ENCODE assay signal across 6 cellular contexts in the genomic region with DNA sequence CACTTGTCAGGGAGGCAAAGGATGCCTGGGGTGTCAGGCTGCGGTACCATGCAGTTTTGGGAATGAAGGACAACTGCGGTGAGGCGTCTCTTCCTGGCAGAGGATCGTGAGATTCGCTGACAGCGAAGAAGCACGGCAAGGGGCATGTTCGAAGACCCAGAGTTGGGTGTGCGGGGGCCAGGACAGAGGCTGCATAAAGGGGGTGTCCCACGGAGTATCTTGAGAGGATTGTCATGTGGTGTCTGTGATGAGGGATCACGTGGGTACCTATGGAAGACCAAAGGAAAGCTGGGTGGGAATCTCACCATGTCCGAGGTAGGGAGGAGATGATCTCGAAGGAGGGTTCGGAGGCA. TPM values are rescaled to one million over a fixed set of nuclear protein-coding genes. Genes with fewer than 3 reads are reported as not detected.
DNase-seq lines count a peak whose midpoint lies in the region; ATAC-seq lines count a peak whose summit lies in the region.

No MANE protein-coding gene starts in this region.

- CTCF ChIA-PET in activated CD4-positive, alpha-beta T cell treated with anti-CD3 and anti-CD28 coated beads, Interleukin-2, amount 10 ng/mL, durations not matched to agents 7 days and 5 days (lab: Charles Lee), result interaction anchor here (0.5 to 1.8 kb wide), 10 partner anchors 14 to 1831 kb away, joined by 3 to 6 read pairs (median 4); a partner anchor contains a TSS

- no peak for ATAC-seq in central memory CD8-positive, alpha-beta T cell (replicated peaks; ENCODE audit: extremely low read depth, poor library complexity, severe bottlenecking)

- peaks cover 64% of the 10 kb centered on the region for H3K4me1 Mint-ChIP-seq in activated CD4-positive, alpha-beta T cell treated with anti-CD3 and anti-CD28 coated beads, Interleukin-2, amount 10 ng/mL, durations not matched to agents 7 days and 5 days
- peaks cover 48% of the 10 kb centered on the region for H3K4me1 Mint-ChIP-seq in central memory CD8-positive, alpha-beta T cell

- H3K36me3 Mint-ChIP-seq in activated CD4-positive, alpha-beta T cell treated with anti-CD3 and anti-CD28 coated beads, Interleukin-2, amount 10 ng/mL, durations not matched to agents 7 days and 5 days (ENCODE audit: low read depth), result peaks cover 38% of the 10 kb centered on the region
- peaks cover 12% of the 10 kb centered on the region for H3K36me3 Mint-ChIP-seq in central memory CD8-positive, alpha-beta T cell (ENCODE audit: insufficient read depth)

- peak overlapping the region; percentile 91 for H3K4me3 Mint-ChIP-seq in activated CD4-positive, alpha-beta T cell treated with anti-CD3 and anti-CD28 coated beads, Interleukin-2, amount 10 ng/mL, durations not matched to agents 7 days and 5 days
- H3K4me3 Mint-ChIP-seq in central memory CD8-positive, alpha-beta T cell, result peak overlapping the region; percentile 97

- H3K27ac Mint-ChIP-seq in activated CD4-positive, alpha-beta T cell treated with anti-CD3 and anti-CD28 coated beads, Interleukin-2, amount 10 ng/mL, durations not matched to agents 7 days and 5 days, result peak overlapping the region; percentile 98
- peak overlapping the region; percentile 94 for H3K27ac Mint-ChIP-seq in central memory CD8-positive, alpha-beta T cell (ENCODE audit: low read depth)

- DNase-seq in activated CD4-positive, alpha-beta T cell treated with anti-CD3 and anti-CD28 coated beads, Interleukin-2, amount 10 ng/mL, durations not matched to agents 7 days and 5 days, result no peak
- no peak for DNase-seq in activated CD4-positive, alpha-beta T cell treated with anti-CD3 and anti-CD28 coated beads for 4 hours
- DNase-seq in central memory CD8-positive, alpha-beta T cell (ENCODE audit: low spot score in 2 of 2), result no peak
- peak; percentile 21 for DNase-seq in occipital lobe (lab: John Stamatoyannopoulos, UW)
- no peak for DNase-seq in SKM-1 (lab: John Stamatoyannopoulos, UW; ENCODE audit: unreplicated experiment)
- DNase-seq in effector CD4-positive, alpha-beta T cell, result no peak

- H3K9me3 Mint-ChIP-seq in activated CD4-positive, alpha-beta T cell treated with anti-CD3 and anti-CD28 coated beads, Interleukin-2, amount 10 ng/mL, durations not matched to agents 7 days and 5 days, result peaks cover 5% of the 10 kb centered on the region
- H3K9me3 Mint-ChIP-seq in central memory CD8-positive, alpha-beta T cell, result no peaks in the 10 kb centered on the region

- H3K27me3 Mint-ChIP-seq in activated CD4-positive, alpha-beta T cell treated with anti-CD3 and anti-CD28 coated beads, Interleukin-2, amount 10 ng/mL, durations not matched to agents 7 days and 5 days, result no peaks in the 10 kb centered on the region
- H3K27me3 Mint-ChIP-seq in central memory CD8-positive, alpha-beta T cell, result no peaks in the 10 kb centered on the region

- POLR2A ChIA-PET in activated CD4-positive, alpha-beta T cell treated with anti-CD3 and anti-CD28 coated beads, Interleukin-2, amount 10 ng/mL, durations not matched to agents 7 days and 5 days (lab: Charles Lee), result no interaction called here

RNA-seq across cellular contexts. Expression of a gene that starts 0.4 kb away (rescaled TPM):
- 10 to 100 TPM; 27.5 to 28.0 TPM for total RNA-seq in activated CD4-positive, alpha-beta T cell treated with anti-CD3 and anti-CD28 coated beads, Interleukin-2, amount 10 ng/mL, durations not matched to agents 7 days and 5 days
- 9.7 TPM for total RNA-seq in occipital lobe

RNA-seq across cellular contexts. Expression of a gene that starts 18.5 kb away (rescaled TPM):
- 10 to 100 TPM; 72.8 to 73.4 TPM for total RNA-seq in activated CD4-positive, alpha-beta T cell treated with anti-CD3 and anti-CD28 coated beads, Interleukin-2, amount 10 ng/mL, durations not matched to agents 7 days and 5 days
- total RNA-seq in occipital lobe, result 29.2 TPM

RNA-seq across cellular contexts. Expression of a gene that starts 40.9 kb away (rescaled TPM):
- total RNA-seq in activated CD4-positive, alpha-beta T cell treated with anti-CD3 and anti-CD28 coated beads, Interleukin-2, amount 10 ng/mL, durations not matched to agents 7 days and 5 days, result 10 to 100 TPM; 35.3 to 37.8 TPM
- 13.6 TPM for total RNA-seq in occipital lobe

RNA-seq across cellular contexts. Expression of a gene that starts 47.7 kb away (rescaled TPM):
- 1 to 10 TPM; 1.3 to 3.0 TPM for total RNA-seq in activated CD4-positive, alpha-beta T cell treated with anti-CD3 and anti-CD28 coated beads, Interleukin-2, amount 10 ng/mL, durations not matched to agents 7 days and 5 days
- not detected for total RNA-seq in occipital lobe

RNA-seq across cellular contexts. Expression of a gene that starts 53.6 kb away (rescaled TPM):
- total RNA-seq in activated CD4-positive, alpha-beta T cell treated with anti-CD3 and anti-CD28 coated beads, Interleukin-2, amount 10 ng/mL, durations not matched to agents 7 days and 5 days, result 1 to 10 TPM; 6.2 to 7.3 TPM
- total RNA-seq in occipital lobe, result 8.6 TPM
